Comparison of ENCODE assay signal across 10 cellular contexts in genomic region chrX:281166-281999, GRCh38. TPM values are rescaled to one million over a fixed set of nuclear protein-coding genes. Genes with fewer than 3 reads are reported as not detected.
DNase-seq lines count a peak whose midpoint lies in the region; ATAC-seq, FAIRE-seq and TF ChIP-seq lines count a peak whose summit lies in the region.
"Had no signal": no experiment of that assay in that cellular context is flagged by ENCODE, and none has a peak within 500 bp of the region (broad histone marks: within the 10 kb centered on the region; RNA-seq: fewer than 3 reads in every experiment).

Gene PLCXD1 (plus strand): TSS chrX:281381. CDS start chrX:284188, 2,807 bp downstream.

- H3K36me3 Mint-ChIP-seq in activated T-cell treated with anti-CD3 and anti-CD28 coated beads, Interleukin-2, amount 50 U/mL, for 24 hours (ENCODE audit: low read depth), result peaks cover 22% of the 10 kb centered on the region

- H3K27me3 ChIP-seq in ovary, result no peaks in the 10 kb centered on the region

- peak within 1 kb of the TSS; percentile 70 for H3K4me3 Mint-ChIP-seq in activated T-cell treated with anti-CD3 and anti-CD28 coated beads, Interleukin-2, amount 50 U/mL, for 24 hours

- no peak for TF ChIP-seq EP300 in ovary (IDR thresholded peaks at IDR 0.05)

- peak within 1 kb of the TSS; percentile 29 for H3K27ac Mint-ChIP-seq in activated T-cell treated with anti-CD3 and anti-CD28 coated beads, Interleukin-2, amount 50 U/mL, for 24 hours

- no peak for TF ChIP-seq POLR2A in ovary (IDR thresholded peaks at IDR 0.05)

- no peak for FAIRE-seq in frontal cortex (lab: Jason Lieb, UNC)
- FAIRE-seq: G401.6 had no signal

- no peaks in the 10 kb centered on the region for H3K9me3 Mint-ChIP-seq in activated T-cell treated with anti-CD3 and anti-CD28 coated beads, Interleukin-2, amount 50 U/mL, for 24 hours

- H3K27me3 Mint-ChIP-seq in activated T-cell treated with anti-CD3 and anti-CD28 coated beads, Interleukin-2, amount 50 U/mL, for 24 hours, result no peaks in the 10 kb centered on the region

- no peaks in the 10 kb centered on the region for H3K9me3 ChIP-seq in ovary

- intact Hi-C loops in ovary (cut with DNase I), result no loop called here

- no peaks in the 10 kb centered on the region for H3K36me3 ChIP-seq in ovary

- no peak for DNase-seq in activated T-cell treated with anti-CD3 and anti-CD28 coated beads, Interleukin-2, amount 50 U/mL, for 24 hours
- DNase-seq in activated T-cell treated with anti-CD3 and anti-CD28 coated beads, Interleukin-2, amount 50 U/mL, for 1 hour, result no peak
- peak in 1 of 2 donors; percentile 50 for DNase-seq in frontal cortex (ENCODE audit: low spot score in 2 of 2)
- DNase-seq in ovary, result peak in 4 of 5 donors; percentile 39 to 72 (median 62)
- no peak for DNase-seq in NCI-H1105 treated with DMSO at 0.1 percent for 48 hours (lab: John Stamatoyannopoulos, UW)
- DNase-seq in NCI-H1930 (lab: John Stamatoyannopoulos, UW), result no peak

- no peak for ATAC-seq in GM19351 (IDR thresholded peaks at IDR 0.05; ENCODE audit: unreplicated experiment)

- peaks cover 32% of the 10 kb centered on the region for H3K4me1 Mint-ChIP-seq in activated T-cell treated with anti-CD3 and anti-CD28 coated beads, Interleukin-2, amount 50 U/mL, for 24 hours (ENCODE audit: low read depth)

- 16 to 22% (median 22%) methylated on average over 25 of the region's 25 CpGs for WGBS in ovary, 3 donors

- no peaks in the 10 kb centered on the region for H3K4me1 ChIP-seq in ovary (ENCODE audit: insufficient read depth)

- H3K27ac ChIP-seq in VCaP, result peak within 1 kb of the TSS; percentile 11; the same call in 1 of the 2 replicates
- H3K27ac ChIP-seq in ovary, result peak within 1 kb of the TSS in 1 of 2 donors; percentile 66
- H3K27ac ChIP-seq: epithelial cell of prostate had no signal

- H3K4me3 ChIP-seq in ovary, result peak within 1 kb of the TSS; percentile 32

- TF ChIP-seq CTCF in VCaP (conservative IDR thresholded peaks at IDR 0.05) (no peak), ovary (IDR thresholded peaks at IDR 0.05) (no peak)

RNA-seq across cellular contexts. Expression of gene PLCXD1, which starts in this region (rescaled TPM):
- total RNA-seq in frontal cortex, result 14.7 TPM
- total RNA-seq in ovary, result 10 to 100 TPM in 5 of 7 donors, 1 to 10 TPM in 2; 2.6 to 19.4 (median 13.5) TPM
- 10 to 100 TPM in 1 of 2 donors, 1 to 10 TPM in 1; 3.6 to 11.8 TPM for polyA plus RNA-seq in ovary

Comparison
In these comparisons a context has a peak if more than half of its experiments do, and no peak if none do; other contexts are left out.
1. DNase-seq: peak in ovary (4 of 5); none in activated T-cell treated with anti-CD3 and anti-CD28 coated beads, Interleukin-2, amount 50 U/mL, for 24 hours (single experiment), activated T-cell treated with anti-CD3 and anti-CD28 coated beads, Interleukin-2, amount 50 U/mL, for 1 hour (single experiment), NCI-H1105 treated with DMSO at 0.1 percent for 48 hours (single experiment) and NCI-H1930 (0 of 2).